ENCODE assay signal across 9 cellular contexts in the genomic region with DNA sequence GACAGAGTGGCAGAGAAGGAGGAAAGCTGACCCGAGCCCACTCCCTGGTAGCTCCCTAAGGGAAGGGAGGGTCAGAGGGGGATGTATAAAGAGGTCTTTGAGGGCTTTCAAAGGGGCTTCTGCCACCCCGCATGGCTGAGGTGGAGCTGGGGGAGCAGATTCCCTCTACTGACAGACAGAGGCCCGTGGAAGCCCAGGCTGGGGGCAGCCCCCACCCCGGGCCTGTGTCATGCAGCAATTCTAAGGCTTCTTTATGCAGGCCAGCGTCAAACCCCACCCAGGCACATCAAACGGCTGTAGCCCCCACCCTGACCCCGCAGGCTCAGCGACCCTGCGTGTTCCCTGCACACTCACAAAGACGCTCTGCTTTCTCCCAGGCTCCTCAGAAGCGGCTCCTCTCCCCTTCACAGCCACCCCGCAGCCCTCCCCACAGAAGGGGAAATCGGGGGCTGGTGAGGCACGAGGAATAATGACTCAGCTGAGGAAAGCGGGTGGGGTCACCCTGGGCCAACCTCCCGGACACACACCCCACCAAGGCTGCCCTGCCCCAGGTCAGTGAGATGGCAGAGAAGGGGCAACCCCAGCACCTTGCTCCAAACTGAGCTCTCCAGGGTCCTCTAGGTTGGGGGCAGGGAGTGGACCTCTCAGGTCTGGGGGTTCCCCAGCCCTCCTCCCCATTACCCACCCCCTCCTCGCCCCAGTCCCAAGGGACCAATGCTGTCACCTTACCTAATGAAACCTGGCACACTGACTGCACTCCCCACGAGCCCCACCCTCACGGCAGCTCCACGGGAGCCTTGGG. TPM values are rescaled to one million over a fixed set of nuclear protein-coding genes. Genes with fewer than 3 reads are reported as not detected.
DNase-seq lines count a peak whose midpoint lies in the region; ATAC-seq and TF ChIP-seq lines count a peak whose summit lies in the region.
"Had no signal": no experiment of that assay in that cellular context is flagged by ENCODE, and none has a peak within 500 bp of the region (broad histone marks: within the 10 kb centered on the region; RNA-seq: fewer than 3 reads in every experiment).

No MANE protein-coding gene starts in this region.

- H4K8ac ChIP-seq in H9 (replicated peaks; ENCODE audit: insufficient read length, low read depth, low read length) = no peak overlapping the region

- no peaks in the 10 kb centered on the region for H3K23me2 ChIP-seq in H9 (ENCODE audit: insufficient read length, low read depth, low read length, poor library complexity, severe bottlenecking)

- no peak overlapping the region for H2BK120ac ChIP-seq in H9 (ENCODE audit: low read depth, low read length, poor library complexity, severe bottlenecking)

- no peak for TF ChIP-seq CTCF in H9 (conservative IDR thresholded peaks at IDR 0.05)
- TF ChIP-seq CTCF in natural killer cell (IDR thresholded peaks at IDR 0.05) = no peak
- TF ChIP-seq CTCF in A673 (conservative IDR thresholded peaks at IDR 0.05; ENCODE audit: low read depth, low read length) = no peak

- H3K4ac ChIP-seq in H9 (ENCODE audit: low read depth, low read length) = no peak overlapping the region

- H3K56ac ChIP-seq in H9 (ENCODE audit: insufficient read length, low read depth, low read length) = no peak overlapping the region

- H3K9ac ChIP-seq in ES-I3 (ENCODE audit: low read depth, low read length) (peak overlapping the region; percentile 29; the same call in 1 of the 2 replicates), H9 (ENCODE audit: extremely low read depth, insufficient read length, low read length) (no peak overlapping the region)

- no peak overlapping the region for H3T11ph ChIP-seq in H9 (ENCODE audit: low read length)

- no peak overlapping the region for H2BK5ac ChIP-seq in H9 (ENCODE audit: insufficient read length, low read length)

- no peak overlapping the region for H2BK15ac ChIP-seq in H9 (ENCODE audit: low read depth, low read length)

- H2AFZ ChIP-seq in H9 (ENCODE audit: low read length) = no peak overlapping the region

- no TSS peak for BruUV-seq in A673 (replicated peaks; lab: Mats Ljungman, UMichigan)

- H4K5ac ChIP-seq in H9 (ENCODE audit: insufficient read length, low read depth, low read length) = no peak overlapping the region

- POLR2A ChIA-PET in A673 (lab: Charles Lee; ENCODE audit: low non-redundant PET) = no interaction called here

- H3K23ac ChIP-seq in H9 (ENCODE audit: insufficient read length, low read depth, low read length) = no peak overlapping the region

- H3K36me3 Mint-ChIP-seq in H9 (ENCODE audit: insufficient read depth in 1 of 3, low read depth in 3 of 3) (no peaks in the 10 kb centered on the region; a peak in 2 of 7 replicates), natural killer cell (no peaks in the 10 kb centered on the region)
- no peaks in the 10 kb centered on the region for H3K36me3 Mint-ChIP-seq in activated naive CD8-positive, alpha-beta T cell treated with anti-CD3 and anti-CD28 coated beads for 36 hours
- H3K36me3 Mint-ChIP-seq: naive thymus-derived CD8-positive, alpha-beta T cell had no signal

- no peak overlapping the region for H4K91ac ChIP-seq in H9 (ENCODE audit: insufficient read length, low read depth, low read length)

- H3K4me1 Mint-ChIP-seq in H9 (peaks cover 74 to 85% of the 10 kb centered on the region in 2 experiments), natural killer cell (no peaks in the 10 kb centered on the region)
- H3K4me1 Mint-ChIP-seq in activated naive CD8-positive, alpha-beta T cell treated with anti-CD3 and anti-CD28 coated beads for 36 hours = peaks cover 14% of the 10 kb centered on the region

- DNase-seq in H9 (no peak), natural killer cell (no peak), iPS-NIHi11 (ENCODE audit: low spot score) (no peak), Right ventricle myocardium superior (no peak), cerebellar cortex (ENCODE audit: low spot score) (no peak), A673 (ENCODE audit: low spot score) (no peak)
- peak; percentile 17 for DNase-seq in activated naive CD8-positive, alpha-beta T cell treated with anti-CD3 and anti-CD28 coated beads for 36 hours
- DNase-seq: naive thymus-derived CD8-positive, alpha-beta T cell had no signal

- H4K20me1 ChIP-seq in H9 (ENCODE audit: control insufficient read depth, insufficient read depth, insufficient read length) = no peaks in the 10 kb centered on the region

- CTCF ChIA-PET in A673 (lab: Charles Lee) = interaction anchor here (1.2 kb wide), 1 partner anchor 10 kb away, joined by 3 read pairs; no protein-coding TSS in a partner anchor

- H2AK5ac ChIP-seq in H9 (ENCODE audit: insufficient read length, low read length) = no peak overlapping the region

- H3K27ac Mint-ChIP-seq in H9 (peak overlapping the region; percentile 48 to 99 (median 75); a peak in 4 of 7 replicates), natural killer cell (no peak overlapping the region)
- no peak overlapping the region for H3K27ac Mint-ChIP-seq in activated naive CD8-positive, alpha-beta T cell treated with anti-CD3 and anti-CD28 coated beads for 36 hours

- peaks cover 55% of the 10 kb centered on the region for H3K4me1 ChIP-seq in ES-I3 (ENCODE audit: insufficient read depth, low read length)
- H3K4me1 ChIP-seq in H9 (ENCODE audit: insufficient read depth, low read length) = peaks cover 19% of the 10 kb centered on the region; the same call in 1 of the 2 replicates
- H3K4me1 ChIP-seq in A673 (ENCODE audit: insufficient read depth, low read length, poor library complexity, severe bottlenecking) = no peaks in the 10 kb centered on the region

- H3K4me3 Mint-ChIP-seq in H9 (peak overlapping the region; percentile 43 to 67), natural killer cell (no peak overlapping the region)
- no peak overlapping the region for H3K4me3 Mint-ChIP-seq in activated naive CD8-positive, alpha-beta T cell treated with anti-CD3 and anti-CD28 coated beads for 36 hours

- H2BK12ac ChIP-seq in H9 (ENCODE audit: insufficient read length, low read depth, low read length) = no peak overlapping the region

- H3K27ac ChIP-seq in H9 (ENCODE audit: insufficient read length, low read depth, low read length) = no peak overlapping the region
- H3K27ac ChIP-seq in A673 (ENCODE audit: low read depth, low read length, poor library complexity, severe bottlenecking) = no peak overlapping the region

- ATAC-seq in natural killer cell (peak; percentile 36 to 46 (median 36)), Right ventricle myocardium superior (ENCODE audit: poor library complexity) (no peak)

- H3K27me3 Mint-ChIP-seq in H9 (ENCODE audit: low read depth) (no peaks in the 10 kb centered on the region), natural killer cell (ENCODE audit: low read depth in 2 of 2) (peaks cover 7 to 11% of the 10 kb centered on the region in 2 donors)
- peaks cover 7% of the 10 kb centered on the region for H3K27me3 Mint-ChIP-seq in activated naive CD8-positive, alpha-beta T cell treated with anti-CD3 and anti-CD28 coated beads for 36 hours

- no peaks in the 10 kb centered on the region for H3K79me1 ChIP-seq in H9 (ENCODE audit: insufficient read depth, low read depth, low read length, poor library complexity, severe bottlenecking)

- H3K18ac ChIP-seq in H9 (ENCODE audit: insufficient read length, low read depth, low read length) = peak overlapping the region; percentile 34

- H3K14ac ChIP-seq in H9 (ENCODE audit: insufficient read depth, low read length) = peak overlapping the region; percentile 64

- H3K36me3 ChIP-seq in ES-I3 (ENCODE audit: insufficient read depth, low read length) (no peaks in the 10 kb centered on the region), A673 (ENCODE audit: insufficient read depth, low read length, poor library complexity, severe bottlenecking) (no peaks in the 10 kb centered on the region)

- H3K27me3 ChIP-seq in H9 (ENCODE audit: insufficient read depth, low read length) = no peaks in the 10 kb centered on the region
- H3K27me3 ChIP-seq in A673 (replicated peaks; ENCODE audit: insufficient read depth, low read depth, low read length, poor library complexity) = no peaks in the 10 kb centered on the region

- H3K4me3 ChIP-seq in A673 (ENCODE audit: low read depth, low read length, poor library complexity, severe bottlenecking) = no peak overlapping the region

- no CpG with 5 or more reads among the region's 20 CpGs for WGBS in H9 (ENCODE audit: extremely low coverage, insufficient read length, low lambda C conversion rate)

- no peak overlapping the region for H3K4me2 ChIP-seq in H9 (ENCODE audit: insufficient read depth, insufficient read length, low read length)

- no peak overlapping the region for H2BK20ac ChIP-seq in H9 (ENCODE audit: low read depth, low read length, poor library complexity, severe bottlenecking)

- H3K9me3 ChIP-seq in ES-I3 (ENCODE audit: control insufficient read depth, insufficient read depth, low read length) (no peaks in the 10 kb centered on the region), H9 (ENCODE audit: control insufficient read depth, low read depth, low read length) (no peaks in the 10 kb centered on the region), A673 (ENCODE audit: low read depth, low read length, poor library complexity, severe bottlenecking) (no peaks in the 10 kb centered on the region)

- intact Hi-C loops in natural killer cell (cut with micrococcal nuclease) (loop anchor here (10.0 kb wide), 1 partner anchor 315 kb away; the partner anchor contains the start of gene KLHDC8A), Right ventricle myocardium superior (cut with DNase I) (no loop called here), A673 (cut with micrococcal nuclease; ENCODE audit: unreplicated experiment) (no loop called here)

- H3K79me2 ChIP-seq in H9 (ENCODE audit: insufficient read depth, low read length) = peaks cover 2% of the 10 kb centered on the region; the same call in 1 of the 2 replicates

- H3K9me3 Mint-ChIP-seq in H9 (no peaks in the 10 kb centered on the region), natural killer cell (no peaks in the 10 kb centered on the region)
- no peaks in the 10 kb centered on the region for H3K9me3 Mint-ChIP-seq in activated naive CD8-positive, alpha-beta T cell treated with anti-CD3 and anti-CD28 coated beads for 36 hours
- H3K9me3 Mint-ChIP-seq: naive thymus-derived CD8-positive, alpha-beta T cell had no signal

RNA-seq across cellular contexts. Expression of gene SLC45A3, which starts 10.8 kb away (rescaled TPM):
- total RNA-seq in H9 (2021) (16.7 TPM in 2 replicates), natural killer cell (10 to 100 TPM in 1 of 3 donors, 1 to 10 TPM in 1, under 1 TPM in 1; 0.31 to 28.8 (median 1.8) TPM), Right ventricle myocardium superior (6.9 TPM), A673 (2021) (8.5 and 11.0 TPM in 2 replicates)
- under 1 TPM; 0.44 to 0.45 TPM for total RNA-seq in activated naive CD8-positive, alpha-beta T cell treated with anti-CD3 and anti-CD28 coated beads for 36 hours

RNA-seq across cellular contexts. Expression of gene ELK4, which starts 37.7 kb away (rescaled TPM):
- 28.7 and 31.2 TPM in 2 replicates for total RNA-seq in H9 (2021)
- 10 to 100 TPM; 71.0 to 76.9 TPM for total RNA-seq in activated naive CD8-positive, alpha-beta T cell treated with anti-CD3 and anti-CD28 coated beads for 36 hours
- total RNA-seq in natural killer cell = 100 to 1,000 TPM; 107 to 155 (median 139) TPM
- 31.1 TPM for total RNA-seq in Right ventricle myocardium superior
- total RNA-seq in A673 (2021) = 35.4 and 38.2 TPM in 2 replicates

Comparison
In these comparisons a context has a peak if more than half of its experiments do, and no peak if none do; other contexts are left out.
1. H3K27ac Mint-ChIP-seq: peak in H9 (3 of 3); none in activated naive CD8-positive, alpha-beta T cell treated with anti-CD3 and anti-CD28 coated beads for 36 hours (single experiment) and natural killer cell (0 of 2).
2. H3K4me3 Mint-ChIP-seq: peak in H9 (2 of 2); none in activated naive CD8-positive, alpha-beta T cell treated with anti-CD3 and anti-CD28 coated beads for 36 hours (single experiment) and natural killer cell (single experiment).